Comparison of ENCODE assay signal across 1 cellular context in the genomic region with DNA sequence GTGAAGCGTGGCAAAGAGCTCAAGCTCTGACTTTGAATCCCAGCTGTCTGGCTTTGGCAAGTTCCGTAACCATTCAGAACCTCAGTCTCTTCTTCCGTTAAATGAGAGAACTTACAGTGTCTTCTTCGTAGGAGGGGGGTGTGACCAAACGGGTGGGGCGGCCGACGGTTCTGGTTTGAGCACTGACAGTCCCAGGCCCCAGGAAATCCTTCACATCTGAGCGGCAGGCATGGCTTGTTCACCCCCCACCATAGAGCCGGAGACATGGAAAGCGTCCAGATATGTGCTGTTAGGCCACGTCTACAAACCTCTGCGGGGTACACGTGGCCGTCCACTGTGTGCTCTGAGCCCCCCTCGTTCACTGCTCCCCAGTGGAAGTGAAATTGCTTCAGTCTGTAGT. TPM values are rescaled to one million over a fixed set of nuclear protein-coding genes. Genes with fewer than 3 reads are reported as not detected.
"Had no signal": no experiment of that assay in that cellular context is flagged by ENCODE, and none has a peak within 500 bp of the region (broad histone marks: within the 10 kb centered on the region; RNA-seq: fewer than 3 reads in every experiment).

No MANE protein-coding gene starts in this region.

RNA-seq across cellular contexts. Expression of a gene that starts 27.1 kb away (rescaled TPM):
- total RNA-seq: IMR-90 had no signal
- polyA plus RNA-seq: IMR-90 had no signal
